In the genomic region with DNA sequence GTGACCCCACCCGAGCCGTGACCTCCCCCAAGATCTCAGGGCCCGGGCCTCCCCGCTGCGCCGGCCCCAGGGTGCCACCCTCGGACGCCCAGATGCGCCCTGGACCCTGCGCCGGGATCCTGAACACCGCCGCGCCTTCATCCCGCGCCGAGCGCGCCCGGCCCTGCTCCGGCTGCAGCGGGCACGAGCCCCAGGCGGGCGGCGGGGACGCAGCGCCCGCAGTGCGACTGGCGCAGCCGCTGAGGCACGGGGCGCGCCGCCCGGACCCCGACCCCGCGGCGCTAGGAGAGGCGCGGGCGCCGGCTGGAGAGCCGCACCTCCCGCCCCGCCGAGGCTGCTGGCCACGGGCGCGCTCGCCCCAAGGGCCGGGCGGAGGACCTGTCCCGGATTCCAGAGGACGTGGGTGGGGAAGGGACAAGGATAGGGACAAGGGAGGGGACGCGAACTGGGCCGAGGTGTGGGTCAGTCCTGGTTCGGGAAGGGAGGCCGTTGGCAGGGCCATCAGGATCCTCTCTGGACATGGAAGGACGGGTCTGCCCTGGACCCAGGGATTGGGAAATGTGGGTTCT, we compare ENCODE assay signal across 8 cellular contexts. TPM values are rescaled to one million over a fixed set of nuclear protein-coding genes. Genes with fewer than 3 reads are reported as not detected.
A peak's percentile ranks its signal among the peaks of the same experiment; 100 is the strongest.
DNase-seq lines count a peak whose midpoint lies in the region; ATAC-seq and TF ChIP-seq lines count a peak whose summit lies in the region.

No MANE protein-coding gene starts in this region.

- H3K27me3 ChIP-seq in H9 (ENCODE audit: insufficient read depth, low read length): peaks cover 33% of the 10 kb centered on the region; the same call in 1 of the 2 replicates

- H3K79me1 ChIP-seq in H9 (ENCODE audit: insufficient read depth, low read depth, low read length, poor library complexity, severe bottlenecking): no peaks in the 10 kb centered on the region

- no peak overlapping the region for H3K4ac ChIP-seq in H9 (ENCODE audit: low read depth, low read length)

- H3K9me3 Mint-ChIP-seq in H9 (peaks cover 0 to 3% of the 10 kb centered on the region in 2 experiments; a peak in 4 of 5 replicates), WTC11 (no peaks in the 10 kb centered on the region)

- no CpG with 5 or more reads among the region's 63 CpGs for WGBS in H9 (ENCODE audit: extremely low coverage, insufficient read length, low lambda C conversion rate)

- H3K4me1 ChIP-seq in H9 (ENCODE audit: insufficient read depth, low read length): peaks cover 6% of the 10 kb centered on the region; the same call in 1 of the 2 replicates

- H2AK5ac ChIP-seq in H9 (ENCODE audit: insufficient read length, low read length): no peak overlapping the region

- H3K79me2 ChIP-seq in H9 (ENCODE audit: insufficient read depth, low read length): no peaks in the 10 kb centered on the region

- H3K9me3 ChIP-seq in H9 (ENCODE audit: control insufficient read depth, low read depth, low read length): no peaks in the 10 kb centered on the region

- no peak overlapping the region for H4K91ac ChIP-seq in H9 (ENCODE audit: insufficient read length, low read depth, low read length)

- no peaks in the 10 kb centered on the region; a peak in 1 of 7 replicates for H3K36me3 Mint-ChIP-seq in H9 (ENCODE audit: insufficient read depth in 1 of 3, low read depth in 3 of 3)
- no peaks in the 10 kb centered on the region for H3K36me3 Mint-ChIP-seq in WTC11

- no peak overlapping the region for H2BK15ac ChIP-seq in H9 (ENCODE audit: low read depth, low read length)

- peaks cover 3% of the 10 kb centered on the region for H4K20me1 ChIP-seq in H9 (ENCODE audit: control insufficient read depth, insufficient read depth, insufficient read length)

- POLR2A ChIA-PET in WTC11 (lab: Charles Lee): no interaction called here

- H3K4me3 ChIP-seq in fibroblast of villous mesenchyme (ENCODE audit: low read depth, low read length) (peak overlapping the region; percentile 58), skeletal muscle cell (ENCODE audit: low read depth, low read length) (peak overlapping the region; percentile 60)

- peak overlapping the region; percentile 68 for H3K4me2 ChIP-seq in H9 (ENCODE audit: insufficient read depth, insufficient read length, low read length)

- H3K27me3 Mint-ChIP-seq in H9 (ENCODE audit: low read depth) (peaks cover 80% of the 10 kb centered on the region), WTC11 (ENCODE audit: low read depth) (peaks cover 78% of the 10 kb centered on the region)

- H2BK20ac ChIP-seq in H9 (ENCODE audit: low read depth, low read length, poor library complexity, severe bottlenecking): no peak overlapping the region

- H4K5ac ChIP-seq in H9 (ENCODE audit: insufficient read length, low read depth, low read length): no peak overlapping the region

- H3K27ac Mint-ChIP-seq in H9: no peak overlapping the region
- H3K27ac Mint-ChIP-seq in WTC11: no peak overlapping the region

- H2BK5ac ChIP-seq in H9 (ENCODE audit: insufficient read length, low read length): no peak overlapping the region

- H2AFZ ChIP-seq in H9 (ENCODE audit: low read length): no peak overlapping the region

- no peak overlapping the region for H3K9ac ChIP-seq in H9 (ENCODE audit: extremely low read depth, insufficient read length, low read length)

- no peak overlapping the region for H3K23ac ChIP-seq in H9 (ENCODE audit: insufficient read length, low read depth, low read length)

- CTCF ChIA-PET in WTC11 (lab: Charles Lee): no interaction called here

- ATAC-seq in WTC11: no peak

- TF ChIP-seq CTCF in H9 (conservative IDR thresholded peaks at IDR 0.05) (no peak), WTC11 (IDR thresholded peaks at IDR 0.05) (no peak), fibroblast of villous mesenchyme (IDR thresholded peaks at IDR 0.05; ENCODE audit: insufficient read depth, low read depth, low read length) (no peak)

- H2BK12ac ChIP-seq in H9 (ENCODE audit: insufficient read length, low read depth, low read length): no peak overlapping the region

- peak overlapping the region; percentile 69 to 95 for H3K4me3 Mint-ChIP-seq in H9
- peak overlapping the region; percentile 86 for H3K4me3 Mint-ChIP-seq in WTC11

- peaks cover 34% of the 10 kb centered on the region for H3K23me2 ChIP-seq in H9 (ENCODE audit: insufficient read length, low read depth, low read length, poor library complexity, severe bottlenecking)

- no peak overlapping the region for H3K14ac ChIP-seq in H9 (ENCODE audit: insufficient read depth, low read length)

- no peak overlapping the region for H3T11ph ChIP-seq in H9 (ENCODE audit: low read length)

- H3K18ac ChIP-seq in H9 (ENCODE audit: insufficient read length, low read depth, low read length): no peak overlapping the region

- no peak overlapping the region for H3K56ac ChIP-seq in H9 (ENCODE audit: insufficient read length, low read depth, low read length)

- no peak overlapping the region for H3K27ac ChIP-seq in H9 (ENCODE audit: insufficient read length, low read depth, low read length)

- H3K4me1 Mint-ChIP-seq in H9: peaks cover 43 to 45% of the 10 kb centered on the region in 2 experiments
- H3K4me1 Mint-ChIP-seq in WTC11: peaks cover 50% of the 10 kb centered on the region

- H4K8ac ChIP-seq in H9 (replicated peaks; ENCODE audit: insufficient read length, low read depth, low read length): no peak overlapping the region

- no peak overlapping the region for H2BK120ac ChIP-seq in H9 (ENCODE audit: low read depth, low read length, poor library complexity, severe bottlenecking)

- DNase-seq in H9: no peak
- no peak for DNase-seq in WTC11 (ENCODE audit: low spot score)
- no peak for DNase-seq in fibroblast of villous mesenchyme (ENCODE audit: low read depth)
- DNase-seq in skeletal muscle cell (ENCODE audit: low read depth): no peak
- no peak for DNase-seq in LoVo (ENCODE audit: low spot score)
- DNase-seq in hippocampal formation (lab: John Stamatoyannopoulos, UW): no peak
- DNase-seq in NCI-H226: no peak
- DNase-seq in SKM-1 treated with dmso at 0.1 percent for 144 hours (lab: John Stamatoyannopoulos, UW; ENCODE audit: unreplicated experiment): no peak

TF ChIP-seq in WTC11, 78 proteins besides CTCF, POLR2A, EP300 and RAD21 (continues in another document):
- TF ChIP-seq PRDM15 (CRISPR knock-in tag; IDR thresholded peaks at IDR 0.05): peak; percentile 39; the same call in 1 of the 2 replicates
- TF ChIP-seq NFATC4 (CRISPR knock-in tag; IDR thresholded peaks at IDR 0.05): no peak
- peak; percentile 51 for TF ChIP-seq ZNF423 (CRISPR knock-in tag; IDR thresholded peaks at IDR 0.05)

RNA-seq across cellular contexts. Expression of gene ZFYVE28, which starts 1.2 kb away (rescaled TPM):
- total RNA-seq in H9 (2021) (0.98 and 1.2 TPM in 2 replicates), WTC11 (2021) (4.5 to 7.8 TPM (median 6.0 TPM) in 3 replicates), fibroblast of villous mesenchyme (3.2 and 12.1 TPM in 2 replicates)

RNA-seq across cellular contexts. Expression of gene CFAP99, which starts 1.5 kb away (rescaled TPM):
- 0.13 and 0.35 TPM in 2 replicates for total RNA-seq in H9 (2021)
- 0.23 to 0.41 TPM in 2 of 3 replicates, not detected in the other for total RNA-seq in WTC11 (2021)
- total RNA-seq in fibroblast of villous mesenchyme: not detected in 2 replicates

RNA-seq across cellular contexts. Expression of gene RNF4, which starts 51.6 kb away (rescaled TPM):
- total RNA-seq in H9 (2021) (88.5 and 92.0 TPM in 2 replicates), WTC11 (2021) (77.8 to 87.3 TPM (median 82.5 TPM) in 3 replicates), fibroblast of villous mesenchyme (63.9 and 64.7 TPM in 2 replicates)
